ENCODE assay signal across 1 cellular context in genomic region chr5:75010838-75011237, GRCh38.
TF ChIP-seq lines count a peak whose summit lies in the region.

No MANE protein-coding gene starts in this region.

TF ChIP-seq in liver, 16 proteins besides CTCF, POLR2A, EP300 and RAD21 (continued from another document):
- TF ChIP-seq, protein P1, sequence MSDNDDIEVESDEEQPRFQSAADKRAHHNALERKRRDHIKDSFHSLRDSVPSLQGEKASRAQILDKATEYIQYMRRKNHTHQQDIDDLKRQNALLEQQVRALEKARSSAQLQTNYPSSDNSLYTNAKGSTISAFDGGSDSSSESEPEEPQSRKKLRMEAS (IDR thresholded peaks at IDR 0.05) = peak; percentile 86
- TF ChIP-seq GABPA (IDR thresholded peaks at IDR 0.05 in 1 of 2, conservative IDR thresholded peaks at IDR 0.05 in 1 of 2) = no peak
- TF ChIP-seq, protein P2, sequence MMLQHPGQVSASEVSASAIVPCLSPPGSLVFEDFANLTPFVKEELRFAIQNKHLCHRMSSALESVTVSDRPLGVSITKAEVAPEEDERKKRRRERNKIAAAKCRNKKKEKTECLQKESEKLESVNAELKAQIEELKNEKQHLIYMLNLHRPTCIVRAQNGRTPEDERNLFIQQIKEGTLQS (IDR thresholded peaks at IDR 0.05) = no peak
- no peak for TF ChIP-seq HNF4G (IDR thresholded peaks at IDR 0.05)
- no peak for TF ChIP-seq NR2F2 (IDR thresholded peaks at IDR 0.05)
- TF ChIP-seq EGR1 (IDR thresholded peaks at IDR 0.05; ENCODE audit: low read depth in 2 of 2) = peak in 1 of 2 donors; percentile 40
- peak; percentile 78 for TF ChIP-seq SP1 (IDR thresholded peaks at IDR 0.05)
TF ChIP-seq in liver: peak in this region for 11.
